ENCODE assay signal across 1 cellular context in the genomic region with DNA sequence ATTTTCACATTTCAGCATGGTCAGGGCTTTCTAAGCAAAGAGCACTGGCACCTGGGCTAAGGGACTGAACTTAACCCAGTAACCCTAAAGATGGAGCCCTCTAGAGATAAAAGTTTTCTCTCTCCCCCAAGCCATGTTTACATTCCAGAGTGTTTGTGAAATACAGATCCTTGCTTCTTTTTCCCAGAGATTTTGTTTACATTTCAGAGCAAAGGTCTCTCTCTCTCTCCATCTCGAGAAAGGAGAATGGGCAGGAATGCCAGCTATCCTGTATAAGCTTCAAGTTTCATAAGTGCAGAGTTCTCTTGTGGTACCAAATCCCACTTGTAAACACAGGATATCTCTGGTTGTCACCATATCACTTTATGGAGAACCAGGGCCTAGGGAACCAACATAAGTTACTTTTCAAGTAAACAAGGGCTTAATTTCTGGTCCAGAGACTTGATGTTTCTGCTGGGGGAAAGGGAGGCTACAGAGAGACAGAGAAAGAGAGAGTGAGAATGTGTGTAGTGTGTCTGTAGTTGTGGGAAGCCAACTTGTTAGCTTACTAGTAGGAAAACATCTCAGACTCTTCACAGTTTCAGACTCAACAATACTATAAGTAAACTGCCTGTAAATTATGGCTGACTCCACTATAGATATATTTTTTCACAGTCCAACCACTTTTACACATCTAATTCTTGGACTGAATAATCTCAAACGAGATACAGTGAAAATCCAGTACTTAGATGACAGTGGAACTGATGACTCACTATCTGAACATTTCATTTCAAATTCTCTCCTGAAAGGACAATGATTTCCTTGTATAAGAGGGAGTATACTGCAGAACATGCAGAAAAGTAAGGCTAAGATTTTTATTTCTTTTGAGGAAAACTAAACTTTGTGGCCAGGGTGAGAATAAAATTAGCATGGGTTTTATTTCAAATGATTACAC.
TF ChIP-seq lines count a peak whose summit lies in the region.

No MANE protein-coding gene starts in this region.

TF ChIP-seq in HepG2, 621 proteins besides CTCF, POLR2A, EP300 and RAD21 (continued from another document and continues in another):
- TF ChIP-seq, protein P1, sequence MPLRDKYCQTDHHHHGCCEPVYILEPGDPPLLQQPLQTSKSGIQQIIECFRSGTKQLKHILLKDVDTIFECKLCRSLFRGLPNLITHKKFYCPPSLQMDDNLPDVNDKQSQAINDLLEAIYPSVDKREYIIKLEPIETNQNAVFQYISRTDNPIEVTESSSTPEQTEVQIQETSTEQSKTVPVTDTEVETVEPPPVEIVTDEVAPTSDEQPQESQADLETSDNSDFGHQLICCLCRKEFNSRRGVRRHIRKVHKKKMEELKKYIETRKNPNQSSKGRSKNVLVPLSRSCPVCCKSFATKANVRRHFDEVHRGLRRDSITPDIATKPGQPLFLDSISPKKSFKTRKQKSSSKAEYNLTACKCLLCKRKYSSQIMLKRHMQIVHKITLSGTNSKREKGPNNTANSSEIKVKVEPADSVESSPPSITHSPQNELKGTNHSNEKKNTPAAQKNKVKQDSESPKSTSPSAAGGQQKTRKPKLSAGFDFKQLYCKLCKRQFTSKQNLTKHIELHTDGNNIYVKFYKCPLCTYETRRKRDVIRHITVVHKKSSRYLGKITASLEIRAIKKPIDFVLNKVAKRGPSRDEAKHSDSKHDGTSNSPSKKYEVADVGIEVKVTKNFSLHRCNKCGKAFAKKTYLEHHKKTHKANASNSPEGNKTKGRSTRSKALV (CRISPR knock-in tag; IDR thresholded peaks at IDR 0.05) = no peak
- TF ChIP-seq ZNF660 (CRISPR knock-in tag; IDR thresholded peaks at IDR 0.05; ENCODE audit: borderline replicate concordance, low read depth) = no peak
- no peak for TF ChIP-seq ZC3H4 (CRISPR knock-in tag; IDR thresholded peaks at IDR 0.05; ENCODE audit: borderline replicate concordance)
- TF ChIP-seq DNMT3B (CRISPR knock-in tag; conservative IDR thresholded peaks at IDR 0.05) = no peak
- TF ChIP-seq ZNF737 (CRISPR knock-in tag; IDR thresholded peaks at IDR 0.05; ENCODE audit: borderline replicate concordance) = no peak
- TF ChIP-seq SRY (CRISPR knock-in tag; IDR thresholded peaks at IDR 0.05) = no peak
- 0 out of 2 replicates have a peak, but pooled peaks have one; percentile 17 for TF ChIP-seq HMG20B (CRISPR knock-in tag; conservative IDR thresholded peaks at IDR 0.05)
- peak; percentile 94 for TF ChIP-seq SIX4 (CRISPR knock-in tag; IDR thresholded peaks at IDR 0.05)
- TF ChIP-seq ARNT (IDR thresholded peaks at IDR 0.05) = no peak
- TF ChIP-seq ONECUT2 (CRISPR knock-in tag; IDR thresholded peaks at IDR 0.05) = no peak
- peak; percentile 71 for TF ChIP-seq ZMYM4 (CRISPR knock-in tag; IDR thresholded peaks at IDR 0.05)
- no peak for TF ChIP-seq EHMT2 (IDR thresholded peaks at IDR 0.05; ENCODE audit: borderline replicate concordance, low read depth, low read length)
- TF ChIP-seq, protein P2, sequence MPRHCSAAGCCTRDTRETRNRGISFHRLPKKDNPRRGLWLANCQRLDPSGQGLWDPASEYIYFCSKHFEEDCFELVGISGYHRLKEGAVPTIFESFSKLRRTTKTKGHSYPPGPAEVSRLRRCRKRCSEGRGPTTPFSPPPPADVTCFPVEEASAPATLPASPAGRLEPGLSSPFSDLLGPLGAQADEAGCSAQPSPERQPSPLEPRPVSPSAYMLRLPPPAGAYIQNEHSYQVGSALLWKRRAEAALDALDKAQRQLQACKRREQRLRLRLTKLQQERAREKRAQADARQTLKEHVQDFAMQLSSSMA (CRISPR knock-in tag; IDR thresholded peaks at IDR 0.05) = no peak
- no peak for TF ChIP-seq ADNP (CRISPR knock-in tag; IDR thresholded peaks at IDR 0.05)
- TF ChIP-seq HMG20A (CRISPR knock-in tag; IDR thresholded peaks at IDR 0.05; ENCODE audit: borderline replicate concordance) = peak; percentile 87
- no peak for TF ChIP-seq RARG (CRISPR knock-in tag; IDR thresholded peaks at IDR 0.05; ENCODE audit: low read depth)
- TF ChIP-seq, protein P3, sequence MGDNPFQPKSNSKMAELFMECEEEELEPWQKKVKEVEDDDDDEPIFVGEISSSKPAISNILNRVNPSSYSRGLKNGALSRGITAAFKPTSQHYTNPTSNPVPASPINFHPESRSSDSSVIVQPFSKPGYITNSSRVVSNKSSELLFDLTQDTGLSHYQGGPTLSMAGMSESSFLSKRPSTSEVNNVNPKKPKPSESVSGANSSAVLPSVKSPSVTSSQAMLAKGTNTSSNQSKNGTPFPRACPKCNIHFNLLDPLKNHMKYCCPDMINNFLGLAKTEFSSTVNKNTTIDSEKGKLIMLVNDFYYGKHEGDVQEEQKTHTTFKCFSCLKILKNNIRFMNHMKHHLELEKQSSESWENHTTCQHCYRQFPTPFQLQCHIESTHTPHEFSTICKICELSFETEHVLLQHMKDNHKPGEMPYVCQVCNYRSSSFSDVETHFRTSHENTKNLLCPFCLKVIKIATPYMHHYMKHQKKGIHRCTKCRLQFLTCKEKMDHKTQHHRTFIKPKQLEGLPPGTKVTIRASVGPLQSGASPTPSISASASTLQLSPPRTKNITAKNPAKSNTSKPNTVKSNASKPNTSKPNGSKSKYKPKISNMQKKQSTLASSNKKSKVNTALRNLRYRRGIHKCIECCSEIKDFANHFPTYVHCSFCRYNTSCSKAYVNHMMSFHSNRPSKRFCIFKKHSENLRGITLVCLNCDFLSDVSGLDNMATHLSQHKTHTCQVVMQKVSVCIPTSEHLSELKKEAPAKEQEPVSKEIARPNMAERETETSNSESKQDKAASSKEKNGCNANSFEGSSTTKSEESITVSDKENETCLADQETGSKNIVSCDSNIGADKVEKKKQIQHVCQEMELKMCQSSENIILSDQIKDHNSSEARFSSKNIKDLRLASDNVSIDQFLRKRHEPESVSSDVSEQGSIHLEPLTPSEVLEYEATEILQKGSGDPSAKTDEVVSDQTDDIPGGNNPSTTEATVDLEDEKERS (CRISPR knock-in tag; IDR thresholded peaks at IDR 0.05) = no peak
- TF ChIP-seq, protein P4, sequence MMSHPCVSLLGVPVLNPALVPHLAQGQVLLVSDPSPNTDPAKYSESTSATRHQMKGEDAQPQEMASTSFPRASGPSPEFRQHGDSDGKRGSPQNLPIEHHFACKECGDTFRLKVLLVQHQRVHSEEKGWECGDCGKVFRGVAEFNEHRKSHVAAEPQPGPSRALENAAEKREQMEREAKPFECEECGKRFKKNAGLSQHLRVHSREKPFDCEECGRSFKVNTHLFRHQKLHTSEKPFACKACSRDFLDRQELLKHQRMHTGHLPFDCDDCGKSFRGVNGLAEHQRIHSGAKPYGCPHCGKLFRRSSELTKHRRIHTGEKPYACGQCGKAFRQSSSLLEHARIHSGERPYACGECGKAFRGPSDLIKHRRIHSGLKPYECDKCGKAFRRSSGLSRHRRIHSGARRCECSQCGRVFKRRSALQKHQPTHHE (CRISPR knock-in tag; IDR thresholded peaks at IDR 0.05; ENCODE audit: borderline replicate concordance) = no peak
- no peak for TF ChIP-seq PHB2 (IDR thresholded peaks at IDR 0.05; ENCODE audit: partially characterized antibody)
- TF ChIP-seq, protein P5, sequence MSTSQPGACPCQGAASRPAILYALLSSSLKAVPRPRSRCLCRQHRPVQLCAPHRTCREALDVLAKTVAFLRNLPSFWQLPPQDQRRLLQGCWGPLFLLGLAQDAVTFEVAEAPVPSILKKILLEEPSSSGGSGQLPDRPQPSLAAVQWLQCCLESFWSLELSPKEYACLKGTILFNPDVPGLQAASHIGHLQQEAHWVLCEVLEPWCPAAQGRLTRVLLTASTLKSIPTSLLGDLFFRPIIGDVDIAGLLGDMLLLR (CRISPR knock-in tag; IDR thresholded peaks at IDR 0.05) = no peak
- TF ChIP-seq, protein P6, sequence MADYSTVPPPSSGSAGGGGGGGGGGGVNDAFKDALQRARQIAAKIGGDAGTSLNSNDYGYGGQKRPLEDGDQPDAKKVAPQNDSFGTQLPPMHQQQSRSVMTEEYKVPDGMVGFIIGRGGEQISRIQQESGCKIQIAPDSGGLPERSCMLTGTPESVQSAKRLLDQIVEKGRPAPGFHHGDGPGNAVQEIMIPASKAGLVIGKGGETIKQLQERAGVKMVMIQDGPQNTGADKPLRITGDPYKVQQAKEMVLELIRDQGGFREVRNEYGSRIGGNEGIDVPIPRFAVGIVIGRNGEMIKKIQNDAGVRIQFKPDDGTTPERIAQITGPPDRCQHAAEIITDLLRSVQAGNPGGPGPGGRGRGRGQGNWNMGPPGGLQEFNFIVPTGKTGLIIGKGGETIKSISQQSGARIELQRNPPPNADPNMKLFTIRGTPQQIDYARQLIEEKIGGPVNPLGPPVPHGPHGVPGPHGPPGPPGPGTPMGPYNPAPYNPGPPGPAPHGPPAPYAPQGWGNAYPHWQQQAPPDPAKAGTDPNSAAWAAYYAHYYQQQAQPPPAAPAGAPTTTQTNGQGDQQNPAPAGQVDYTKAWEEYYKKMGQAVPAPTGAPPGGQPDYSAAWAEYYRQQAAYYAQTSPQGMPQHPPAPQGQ (CRISPR knock-in tag; IDR thresholded peaks at IDR 0.05; ENCODE audit: borderline replicate concordance) = no peak
- TF ChIP-seq, protein P7, sequence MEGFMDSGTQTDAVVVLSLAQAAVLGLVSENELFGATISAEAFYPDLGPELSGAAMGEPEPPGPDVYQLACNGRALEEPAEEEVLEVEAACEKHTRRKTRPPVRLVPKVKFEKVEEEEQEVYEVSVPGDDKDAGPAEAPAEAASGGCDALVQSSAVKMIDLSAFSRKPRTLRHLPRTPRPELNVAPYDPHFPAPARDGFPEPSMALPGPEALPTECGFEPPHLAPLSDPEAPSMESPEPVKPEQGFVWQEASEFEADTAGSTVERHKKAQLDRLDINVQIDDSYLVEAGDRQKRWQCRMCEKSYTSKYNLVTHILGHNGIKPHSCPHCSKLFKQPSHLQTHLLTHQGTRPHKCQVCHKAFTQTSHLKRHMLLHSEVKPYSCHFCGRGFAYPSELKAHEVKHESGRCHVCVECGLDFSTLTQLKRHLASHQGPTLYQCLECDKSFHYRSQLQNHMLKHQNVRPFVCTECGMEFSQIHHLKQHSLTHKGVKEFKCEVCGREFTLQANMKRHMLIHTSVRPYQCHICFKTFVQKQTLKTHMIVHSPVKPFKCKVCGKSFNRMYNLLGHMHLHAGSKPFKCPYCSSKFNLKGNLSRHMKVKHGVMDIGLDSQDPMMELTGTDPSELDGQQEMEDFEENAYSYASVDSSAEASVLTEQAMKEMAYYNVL (CRISPR knock-in tag; IDR thresholded peaks at IDR 0.05; ENCODE audit: borderline replicate concordance) = peak; percentile 55; the same call in 1 of the 2 replicates
- no peak for TF ChIP-seq RBM22 (optimal IDR thresholded peaks at IDR 0.05; ENCODE audit: low read length)
- no peak for TF ChIP-seq ZNF879 (CRISPR knock-in tag; IDR thresholded peaks at IDR 0.05)
- TF ChIP-seq ZNF382 (CRISPR knock-in tag; IDR thresholded peaks at IDR 0.05; ENCODE audit: borderline replicate concordance) = no peak
- TF ChIP-seq, protein P8, sequence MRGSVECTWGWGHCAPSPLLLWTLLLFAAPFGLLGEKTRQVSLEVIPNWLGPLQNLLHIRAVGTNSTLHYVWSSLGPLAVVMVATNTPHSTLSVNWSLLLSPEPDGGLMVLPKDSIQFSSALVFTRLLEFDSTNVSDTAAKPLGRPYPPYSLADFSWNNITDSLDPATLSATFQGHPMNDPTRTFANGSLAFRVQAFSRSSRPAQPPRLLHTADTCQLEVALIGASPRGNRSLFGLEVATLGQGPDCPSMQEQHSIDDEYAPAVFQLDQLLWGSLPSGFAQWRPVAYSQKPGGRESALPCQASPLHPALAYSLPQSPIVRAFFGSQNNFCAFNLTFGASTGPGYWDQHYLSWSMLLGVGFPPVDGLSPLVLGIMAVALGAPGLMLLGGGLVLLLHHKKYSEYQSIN (CRISPR knock-in tag; IDR thresholded peaks at IDR 0.05; ENCODE audit: borderline replicate concordance) = no peak
- TF ChIP-seq ZSCAN31 (CRISPR knock-in tag; IDR thresholded peaks at IDR 0.05; ENCODE audit: low read depth) = no peak
- no peak for TF ChIP-seq AGO2 (optimal IDR thresholded peaks at IDR 0.05; ENCODE audit: low read depth, low read length)
- no peak for TF ChIP-seq ZBTB20 (CRISPR knock-in tag; IDR thresholded peaks at IDR 0.05; ENCODE audit: borderline replicate concordance, low read depth)
- TF ChIP-seq ZNF83 (CRISPR knock-in tag; IDR thresholded peaks at IDR 0.05; ENCODE audit: borderline replicate concordance) = no peak
- TF ChIP-seq, protein P9, sequence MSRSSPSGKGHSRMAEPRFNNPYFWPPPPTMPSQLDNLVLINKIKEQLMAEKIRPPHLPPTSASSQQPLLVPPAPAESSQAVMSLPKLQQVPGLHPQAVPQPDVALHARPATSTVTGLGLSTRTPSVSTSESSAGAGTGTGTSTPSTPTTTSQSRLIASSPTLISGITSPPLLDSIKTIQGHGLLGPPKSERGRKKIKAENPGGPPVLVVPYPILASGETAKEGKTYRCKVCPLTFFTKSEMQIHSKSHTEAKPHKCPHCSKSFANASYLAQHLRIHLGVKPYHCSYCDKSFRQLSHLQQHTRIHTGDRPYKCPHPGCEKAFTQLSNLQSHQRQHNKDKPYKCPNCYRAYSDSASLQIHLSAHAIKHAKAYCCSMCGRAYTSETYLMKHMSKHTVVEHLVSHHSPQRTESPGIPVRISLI (CRISPR knock-in tag; IDR thresholded peaks at IDR 0.05; ENCODE audit: borderline replicate concordance) = 0 out of 2 replicates have a peak, but pooled peaks have one; percentile 34
- peak; percentile 83 for TF ChIP-seq RARA (CRISPR knock-in tag; IDR thresholded peaks at IDR 0.05)
- TF ChIP-seq ZBTB7B (CRISPR knock-in tag; IDR thresholded peaks at IDR 0.05) = peak; percentile 27; the same call in 1 of the 2 replicates
- no peak for TF ChIP-seq TBP (CRISPR knock-in tag; IDR thresholded peaks at IDR 0.05)
- TF ChIP-seq POGZ (CRISPR knock-in tag; IDR thresholded peaks at IDR 0.05) = peak; percentile 72
- TF ChIP-seq, protein P10, sequence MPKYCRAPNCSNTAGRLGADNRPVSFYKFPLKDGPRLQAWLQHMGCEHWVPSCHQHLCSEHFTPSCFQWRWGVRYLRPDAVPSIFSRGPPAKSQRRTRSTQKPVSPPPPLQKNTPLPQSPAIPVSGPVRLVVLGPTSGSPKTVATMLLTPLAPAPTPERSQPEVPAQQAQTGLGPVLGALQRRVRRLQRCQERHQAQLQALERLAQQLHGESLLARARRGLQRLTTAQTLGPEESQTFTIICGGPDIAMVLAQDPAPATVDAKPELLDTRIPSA (CRISPR knock-in tag; IDR thresholded peaks at IDR 0.05; ENCODE audit: borderline replicate concordance) = no peak
- no peak for TF ChIP-seq ZNF292 (CRISPR knock-in tag; IDR thresholded peaks at IDR 0.05; ENCODE audit: borderline replicate concordance, low read depth)
- no peak for TF ChIP-seq ARNT2 (CRISPR knock-in tag; IDR thresholded peaks at IDR 0.05; ENCODE audit: low read depth)
- no peak for TF ChIP-seq ZNF572 (CRISPR knock-in tag; IDR thresholded peaks at IDR 0.05)
- TF ChIP-seq ZBTB1 (CRISPR knock-in tag; IDR thresholded peaks at IDR 0.05; ENCODE audit: borderline replicate concordance) = no peak
- TF ChIP-seq ZNF329 (CRISPR knock-in tag; IDR thresholded peaks at IDR 0.05; ENCODE audit: low read depth) = no peak
- TF ChIP-seq, protein P11, sequence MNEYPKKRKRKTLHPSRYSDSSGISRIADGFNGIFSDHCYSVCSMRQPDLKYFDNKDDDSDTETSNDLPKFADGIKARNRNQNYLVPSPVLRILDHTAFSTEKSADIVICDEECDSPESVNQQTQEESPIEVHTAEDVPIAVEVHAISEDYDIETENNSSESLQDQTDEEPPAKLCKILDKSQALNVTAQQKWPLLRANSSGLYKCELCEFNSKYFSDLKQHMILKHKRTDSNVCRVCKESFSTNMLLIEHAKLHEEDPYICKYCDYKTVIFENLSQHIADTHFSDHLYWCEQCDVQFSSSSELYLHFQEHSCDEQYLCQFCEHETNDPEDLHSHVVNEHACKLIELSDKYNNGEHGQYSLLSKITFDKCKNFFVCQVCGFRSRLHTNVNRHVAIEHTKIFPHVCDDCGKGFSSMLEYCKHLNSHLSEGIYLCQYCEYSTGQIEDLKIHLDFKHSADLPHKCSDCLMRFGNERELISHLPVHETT (CRISPR knock-in tag; conservative IDR thresholded peaks at IDR 0.05) = no peak
- TF ChIP-seq ZNF441 (CRISPR knock-in tag; IDR thresholded peaks at IDR 0.05; ENCODE audit: borderline replicate concordance) = no peak
- no peak for TF ChIP-seq ZSCAN12 (CRISPR knock-in tag; IDR thresholded peaks at IDR 0.05)
- TF ChIP-seq STAG1 (CRISPR knock-in tag; IDR thresholded peaks at IDR 0.05) = 0 out of 2 replicates have a peak, but pooled peaks have one; percentile 12
- no peak for TF ChIP-seq ZFX (CRISPR knock-in tag; IDR thresholded peaks at IDR 0.05; ENCODE audit: low read depth)
